ENCODE assay signal across 9 cellular contexts in genomic region chr2:173021939-173022371, GRCh38. TPM values are rescaled to one million over a fixed set of nuclear protein-coding genes. Genes with fewer than 3 reads are reported as not detected.
DNase-seq lines count a peak whose midpoint lies in the region; TF ChIP-seq lines count a peak whose summit lies in the region.
"Had no signal": no experiment of that assay in that cellular context is flagged by ENCODE, and none has a peak within 500 bp of the region (broad histone marks: within the 10 kb centered on the region; RNA-seq: fewer than 3 reads in every experiment).

No MANE protein-coding gene starts in this region.

- H3K27me3 ChIP-seq in OCI-LY3 (ENCODE audit: low read depth, low read length), result no peaks in the 10 kb centered on the region

- H3K4me3 Mint-ChIP-seq in osteocyte (ENCODE audit: unreplicated experiment), result no peak overlapping the region
- no peak overlapping the region for H3K4me3 Mint-ChIP-seq in T-helper 2 cell treated with Interferon-gamma antibody and Interleukin-4, amounts not matched to agents 5 μg/mL and 100 μg/mL, for 36 hours

- no peak overlapping the region for H2AFZ ChIP-seq in OCI-LY3 (ENCODE audit: low read depth, low read length)

- no peaks in the 10 kb centered on the region for H3K36me3 ChIP-seq in OCI-LY3 (replicated peaks; ENCODE audit: low read depth, low read length)

- H3K4me3 ChIP-seq in OCI-LY3 (ENCODE audit: low read length), result no peak overlapping the region
- H3K4me3 ChIP-seq in epithelial cell of esophagus (ENCODE audit: low read length), result no peak overlapping the region

- H3K4me1 ChIP-seq in OCI-LY3 (ENCODE audit: low read length), result peaks cover 3% of the 10 kb centered on the region; the same call in 1 of the 2 replicates

- no peak overlapping the region for H3K9ac ChIP-seq in OCI-LY3 (ENCODE audit: low read length)

- no peak for TF ChIP-seq POLR2A in erythroblast (IDR thresholded peaks at IDR 0.05; ENCODE audit: low read length)

- no peaks in the 10 kb centered on the region for H3K79me2 ChIP-seq in OCI-LY3 (ENCODE audit: low read length)

- TF ChIP-seq CTCF in OCI-LY3 (IDR thresholded peaks at IDR 0.05; ENCODE audit: low read depth, low read length) (peak; percentile 65), epithelial cell of esophagus (IDR thresholded peaks at IDR 0.05; ENCODE audit: insufficient read depth, low read depth, low read length, missing control alignments) (peak; percentile 59), osteocyte (IDR thresholded peaks at IDR 0.05) (peak; percentile 65)

- H3K36me3 Mint-ChIP-seq in osteocyte (ENCODE audit: unreplicated experiment), result no peaks in the 10 kb centered on the region
- H3K36me3 Mint-ChIP-seq in T-helper 2 cell treated with Interferon-gamma antibody and Interleukin-4, amounts not matched to agents 5 μg/mL and 100 μg/mL, for 36 hours (ENCODE audit: low read depth), result no peaks in the 10 kb centered on the region

- H3K27me3 Mint-ChIP-seq in osteocyte (ENCODE audit: unreplicated experiment), result no peaks in the 10 kb centered on the region
- H3K27me3 Mint-ChIP-seq in T-helper 2 cell treated with Interferon-gamma antibody and Interleukin-4, amounts not matched to agents 5 μg/mL and 100 μg/mL, for 36 hours (ENCODE audit: low read depth), result peaks cover 6% of the 10 kb centered on the region

- DNase-seq in ELR (ENCODE audit: low read depth) (peak; percentile 77), epithelial cell of esophagus (ENCODE audit: low read depth) (peak; percentile 77), osteocyte (ENCODE audit: extremely low spot score, unreplicated experiment) (no peak), erythroblast (lab: John Stamatoyannopoulos, UW) (no peak), GOT3 (lab: John Stamatoyannopoulos, UW) (no peak), KG1 (lab: John Stamatoyannopoulos, UW) (no peak)
- DNase-seq in T-helper 2 cell treated with Interferon-gamma antibody and Interleukin-4, amounts not matched to agents 5 μg/mL and 100 μg/mL, for 36 hours (ENCODE audit: low spot score), result no peak
- DNase-seq: SHP77 had no signal

- no peaks in the 10 kb centered on the region for H4K20me1 ChIP-seq in OCI-LY3 (ENCODE audit: insufficient read depth, low read length)

- no peaks in the 10 kb centered on the region for H3K4me1 Mint-ChIP-seq in osteocyte (ENCODE audit: unreplicated experiment)
- no peaks in the 10 kb centered on the region for H3K4me1 Mint-ChIP-seq in T-helper 2 cell treated with Interferon-gamma antibody and Interleukin-4, amounts not matched to agents 5 μg/mL and 100 μg/mL, for 36 hours (ENCODE audit: low read depth)

- H3K27ac Mint-ChIP-seq in osteocyte (ENCODE audit: unreplicated experiment), result no peak overlapping the region
- no peak overlapping the region for H3K27ac Mint-ChIP-seq in T-helper 2 cell treated with Interferon-gamma antibody and Interleukin-4, amounts not matched to agents 5 μg/mL and 100 μg/mL, for 36 hours

- H3K27ac ChIP-seq in OCI-LY3 (ENCODE audit: low read length), result no peak overlapping the region

- no peak overlapping the region for H3K4me2 ChIP-seq in OCI-LY3 (ENCODE audit: low read length)

- H3K9me3 ChIP-seq in OCI-LY3 (ENCODE audit: insufficient read depth, low read length), result no peaks in the 10 kb centered on the region

- no peaks in the 10 kb centered on the region for H3K9me3 Mint-ChIP-seq in osteocyte (ENCODE audit: unreplicated experiment)
- H3K9me3 Mint-ChIP-seq in T-helper 2 cell treated with Interferon-gamma antibody and Interleukin-4, amounts not matched to agents 5 μg/mL and 100 μg/mL, for 36 hours, result no peaks in the 10 kb centered on the region

RNA-seq across cellular contexts. Expression of gene MAP3K20, which starts 53.7 kb away (rescaled TPM):
- 56.4 and 57.4 TPM in 2 replicates for total RNA-seq in osteocyte

Comparison
In these comparisons a context has a peak if more than half of its experiments do, and no peak if none do; other contexts are left out.
1. DNase-seq: peak in ELR (single experiment) and epithelial cell of esophagus (single experiment); none in osteocyte (single experiment), erythroblast (0 of 2), GOT3 (single experiment), T-helper 2 cell treated with Interferon-gamma antibody and Interleukin-4, amounts not matched to agents 5 μg/mL and 100 μg/mL, for 36 hours (single experiment) and KG1 (single experiment).
2. Peak in every context shown above with its lines, with median percentiles within 50 percentile points of each other: CTCF ChIP-seq.